Comparison of ENCODE assay signal across 16 cellular contexts in the genomic region with DNA sequence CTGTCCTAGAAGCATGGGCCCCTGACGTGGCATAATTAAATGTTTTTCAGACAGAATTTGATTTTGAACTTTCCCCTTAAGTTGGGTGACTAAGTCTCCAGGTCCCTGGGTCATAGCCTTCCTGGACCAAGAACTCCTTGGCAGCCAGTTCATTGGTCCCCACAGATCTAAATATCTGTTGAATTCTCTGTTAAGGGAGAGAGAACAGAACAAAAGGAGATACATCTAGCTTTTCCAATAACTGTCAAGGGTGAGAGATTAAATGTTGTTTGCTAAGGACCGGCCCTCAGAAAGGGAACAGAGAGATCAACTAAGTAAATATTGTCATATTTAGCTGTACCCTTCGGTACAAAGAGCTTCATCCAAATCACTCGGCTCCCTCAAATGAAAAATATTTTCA.
DNase-seq lines count a peak whose midpoint lies in the region; ATAC-seq, FAIRE-seq and TF ChIP-seq lines count a peak whose summit lies in the region.
"Had no signal": no experiment of that assay in that cellular context is flagged by ENCODE, and none has a peak within 500 bp of the region (broad histone marks: within the 10 kb centered on the region; RNA-seq: fewer than 3 reads in every experiment).

No MANE protein-coding gene starts in this region.

- H3K36me3 ChIP-seq in thyroid gland (no peaks in the 10 kb centered on the region), mesendoderm (ENCODE audit: control insufficient read depth, insufficient read depth, low read length) (no peaks in the 10 kb centered on the region)
- H3K36me3 ChIP-seq: breast epithelium had no signal

- H3K9me3 ChIP-seq in thyroid gland: no peaks in the 10 kb centered on the region
- H3K9me3 ChIP-seq: breast epithelium had no signal

- H3K23ac ChIP-seq in mesendoderm (ENCODE audit: low read length): no peak overlapping the region

- H3K79me2 ChIP-seq in mesendoderm (ENCODE audit: control insufficient read depth, insufficient read depth, low read length): no peaks in the 10 kb centered on the region

- H2BK120ac ChIP-seq in mesendoderm (ENCODE audit: low read depth, low read length): no peak overlapping the region

- no peak overlapping the region for H2BK5ac ChIP-seq in mesendoderm (ENCODE audit: low read length)

- intact Hi-C loops in thyroid gland (cut with DNase I): loop anchor here (10.0 kb wide), 1 partner anchor 45 kb away; no protein-coding TSS in a partner anchor

- no peak overlapping the region for H3K56ac ChIP-seq in mesendoderm (ENCODE audit: low read length)

- H3K27ac ChIP-seq in cingulate gyrus (ENCODE audit: low read depth, low read length) (peak overlapping the region; percentile 29), thyroid gland (peak overlapping the region; percentile 48 to 89 (median 79)), mesendoderm (ENCODE audit: low read depth, low read length) (no peak overlapping the region)

- FAIRE-seq in islet of Langerhans (lab: Jason Lieb, UNC): peak; percentile 9
- FAIRE-seq: GM12891, K562, RCC 7860 had no signal

- no peak overlapping the region for H3K4me3 ChIP-seq in thyroid gland (replicated peaks in 1 of 3)
- no peak overlapping the region for H3K4me3 ChIP-seq in mesendoderm (ENCODE audit: low read length)
- H3K4me3 ChIP-seq: breast epithelium, K562 had no signal

- H3K79me1 ChIP-seq in mesendoderm (ENCODE audit: low read length): no peaks in the 10 kb centered on the region

- no peak overlapping the region for H4K5ac ChIP-seq in mesendoderm (ENCODE audit: low read length)

- no peak for ATAC-seq in GM19463 (IDR thresholded peaks at IDR 0.05; ENCODE audit: unreplicated experiment)
- ATAC-seq: K562 had no signal

- no peak overlapping the region for H3K4me2 ChIP-seq in mesendoderm (ENCODE audit: low read length)

- H2BK15ac ChIP-seq in mesendoderm (replicated peaks; ENCODE audit: low read depth): no peak overlapping the region

- no peak overlapping the region for H3K4ac ChIP-seq in mesendoderm (ENCODE audit: low read depth, low read length)

- no peak overlapping the region for H3K9ac ChIP-seq in mesendoderm (ENCODE audit: low read length)

- TF ChIP-seq POLR2A in thyroid gland (IDR thresholded peaks at IDR 0.05): no peak

- WGBS in thyroid gland, 2 donors: 66 to 67% methylated on average over 4 of the region's 4 CpGs
- WGBS in mesendoderm (ENCODE audit: extremely low coverage, insufficient coverage, low lambda C conversion rate): no CpG with 5 or more reads among the region's 4 CpGs

- H2AK5ac ChIP-seq in mesendoderm (ENCODE audit: low read length): no peak overlapping the region

- H3K27me3 ChIP-seq in thyroid gland (no peaks in the 10 kb centered on the region), mesendoderm (ENCODE audit: insufficient read depth, low read length, poor library complexity) (no peaks in the 10 kb centered on the region)
- H3K27me3 ChIP-seq: breast epithelium had no signal

- peaks cover 33 to 53% of the 10 kb centered on the region in 2 donors for H3K4me1 ChIP-seq in thyroid gland
- no peaks in the 10 kb centered on the region for H3K4me1 ChIP-seq in mesendoderm (ENCODE audit: control insufficient read depth, low read depth, low read length)

- H3K18ac ChIP-seq in mesendoderm (ENCODE audit: low read length): no peak overlapping the region

- no peak overlapping the region for H4K8ac ChIP-seq in mesendoderm (ENCODE audit: low read depth, low read length)

- DNase-seq in SHP77 treated with DMSO at 0.1 percent for 48 hours (lab: John Stamatoyannopoulos, UW) (peak; percentile 13), SHP77 (lab: John Stamatoyannopoulos, UW) (no peak), thyroid gland (no peak), NCI-H2196 (lab: John Stamatoyannopoulos, UW; ENCODE audit: unreplicated experiment) (no peak), mesendoderm (no peak)
- DNase-seq: NCI-H1105; NCI-H82; stimulated activated CD4-positive, alpha-beta T cell treated with anti-CD3 and anti-CD28 coated beads, Interleukin-1b, Interleukin-23, amount 100 ng/mL, for 48 hours; T-helper 1 cell had no signal

- TF ChIP-seq CTCF in thyroid gland (IDR thresholded peaks at IDR 0.05): no peak
